ENCODE assay signal across 32 cellular contexts in the genomic region with DNA sequence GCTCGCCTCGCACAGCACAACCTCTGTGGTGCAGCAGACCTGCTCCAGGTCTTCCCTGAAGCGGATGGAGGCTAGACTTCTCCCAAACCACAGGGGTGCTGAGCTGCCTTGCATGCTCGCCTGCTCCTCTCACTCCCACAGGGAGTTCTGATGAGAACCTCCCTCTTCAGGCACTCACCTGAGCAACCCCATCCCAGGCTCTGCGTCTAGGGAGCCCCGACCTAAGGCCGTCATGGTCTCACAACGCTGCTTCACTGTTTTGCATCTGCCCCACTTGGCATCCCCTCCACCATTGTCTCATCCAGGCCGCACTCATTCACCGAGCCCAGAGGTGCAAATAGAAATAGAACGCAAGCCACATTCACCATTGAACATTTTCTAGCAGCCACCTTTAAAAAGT. TPM values are rescaled to one million over a fixed set of nuclear protein-coding genes. Genes with fewer than 3 reads are reported as not detected.
DNase-seq lines count a peak whose midpoint lies in the region; ATAC-seq, FAIRE-seq and TF ChIP-seq lines count a peak whose summit lies in the region.
"Had no signal": no experiment of that assay in that cellular context is flagged by ENCODE, and none has a peak within 500 bp of the region (broad histone marks: within the 10 kb centered on the region; RNA-seq: fewer than 3 reads in every experiment).

No MANE protein-coding gene starts in this region.

- H3K36me3 Mint-ChIP-seq in GM23338 (ENCODE audit: low read depth), result no peaks in the 10 kb centered on the region
- H3K36me3 Mint-ChIP-seq: CD14-positive monocyte; CD4-positive, alpha-beta memory T cell; CD4-positive, CD25-positive, alpha-beta regulatory T cell had no signal

- H3K4ac ChIP-seq in neuronal stem cell (ENCODE audit: low read length), result no peak overlapping the region
- H3K4ac ChIP-seq in mesenchymal stem cell (ENCODE audit: low read depth in 1 of 2, low read length in 2 of 2), result no peak overlapping the region

- DNase-seq in GM23338 (ENCODE audit: low spot score) (no peak), Karpas-422 (peak; percentile 71), esophagus muscularis mucosa (ENCODE audit: extremely low spot score) (peak; percentile 88), neuronal stem cell (ENCODE audit: low spot score) (no peak), mesenchymal stem cell (no peak), GM12892 (ENCODE audit: insufficient read length) (no peak), NCI-H748 (lab: John Stamatoyannopoulos, UW; ENCODE audit: unreplicated experiment) (no peak), NAMALWA (ENCODE audit: low spot score) (no peak)
- DNase-seq: 8988T; ACHN; BE2C; C1 segment of cervical spinal cord; CD4-positive, alpha-beta memory T cell; CD4-positive, CD25-positive, alpha-beta regulatory T cell; CD8-positive, alpha-beta memory T cell; COR-L47; DMS 273 treated with DMSO at 0.1 percent for 48 hours; DMS153; DMS53; DMS79; DND-41; EL; GDM1 had no signal

- no peak overlapping the region for H2BK120ac ChIP-seq in neuronal stem cell (ENCODE audit: low read depth, low read length)
- H2BK120ac ChIP-seq in mesenchymal stem cell (ENCODE audit: low read depth, low read length), result no peak overlapping the region

- WGBS in esophagus muscularis mucosa, result 86% methylated on average over 11 of the region's 11 CpGs
- no CpG with 5 or more reads among the region's 11 CpGs for WGBS in neuronal stem cell (ENCODE audit: extremely low coverage in 2 of 2, insufficient read length in 2 of 2, insufficient replicate concordance in 1 of 2), 2 donors
- WGBS in mesenchymal stem cell, result 81% methylated on average over 11 of the region's 11 CpGs

- H3K79me1 ChIP-seq in neuronal stem cell (ENCODE audit: low read depth, low read length), result no peaks in the 10 kb centered on the region
- no peaks in the 10 kb centered on the region for H3K79me1 ChIP-seq in mesenchymal stem cell (replicated peaks; ENCODE audit: low read length, poor library complexity, severe bottlenecking)

- no peaks in the 10 kb centered on the region for H3K36me3 ChIP-seq in GM23338 (ENCODE audit: insufficient read depth)
- H3K36me3 ChIP-seq in Karpas-422 (ENCODE audit: insufficient read depth, low read length), result no peaks in the 10 kb centered on the region
- no peaks in the 10 kb centered on the region for H3K36me3 ChIP-seq in esophagus muscularis mucosa
- H3K36me3 ChIP-seq in neuronal stem cell (replicated peaks in 1 of 2; ENCODE audit: control insufficient read depth in 2 of 2, insufficient read depth in 2 of 2, low read length in 2 of 2), result no peaks in the 10 kb centered on the region
- H3K36me3 ChIP-seq in mesenchymal stem cell (ENCODE audit: control insufficient read depth in 1 of 2, insufficient read depth in 2 of 2, low read depth in 1 of 2, low read length in 2 of 2), result no peaks in the 10 kb centered on the region
- H3K36me3 ChIP-seq: BE2C, BLaER1 had no signal

- H3K18ac ChIP-seq in neuronal stem cell (ENCODE audit: low read length) (no peak overlapping the region), mesenchymal stem cell (ENCODE audit: low read depth in 1 of 2, low read length in 2 of 2) (no peak overlapping the region)

- H2AFZ ChIP-seq in GM23338 (peak overlapping the region; percentile 84), Karpas-422 (ENCODE audit: low read length) (no peak overlapping the region), neuronal stem cell (ENCODE audit: low read length) (no peak overlapping the region), mesenchymal stem cell (ENCODE audit: low read depth, low read length) (no peak overlapping the region)

- H2BK5ac ChIP-seq in neuronal stem cell (ENCODE audit: low read length), result no peak overlapping the region
- no peak overlapping the region for H2BK5ac ChIP-seq in mesenchymal stem cell (ENCODE audit: low read depth, low read length, poor library complexity, severe bottlenecking)

- no peaks in the 10 kb centered on the region; the same call in 1 of the 2 replicates for H3K4me1 ChIP-seq in GM23338 (ENCODE audit: insufficient read depth)
- H3K4me1 ChIP-seq in Karpas-422 (ENCODE audit: low read length), result peaks cover 26% of the 10 kb centered on the region
- peaks cover 4 to 11% (median 10%) of the 10 kb centered on the region in 4 donors for H3K4me1 ChIP-seq in esophagus muscularis mucosa
- H3K4me1 ChIP-seq in neuronal stem cell (ENCODE audit: control insufficient read depth in 2 of 2, insufficient read depth in 1 of 2, low read depth in 1 of 2, low read length in 2 of 2), result peaks cover 3 to 6% of the 10 kb centered on the region in 2 donors
- H3K4me1 ChIP-seq in mesenchymal stem cell (ENCODE audit: control insufficient read depth, insufficient read depth, low read depth, low read length), result peaks cover 11% of the 10 kb centered on the region
- H3K4me1 ChIP-seq: BE2C, BLaER1 had no signal

- no peak overlapping the region for H3K27ac Mint-ChIP-seq in GM23338
- H3K27ac Mint-ChIP-seq: CD14-positive monocyte; CD4-positive, alpha-beta memory T cell; CD4-positive, CD25-positive, alpha-beta regulatory T cell had no signal

- TF ChIP-seq CTCF in GM23338 (conservative IDR thresholded peaks at IDR 0.05; ENCODE audit: low read depth in 2 of 2) (no peak), esophagus muscularis mucosa (IDR thresholded peaks at IDR 0.05) (no peak)

- H3K9me3 ChIP-seq in Karpas-422 (ENCODE audit: low read length) (no peaks in the 10 kb centered on the region), esophagus muscularis mucosa (no peaks in the 10 kb centered on the region), neuronal stem cell (replicated peaks in 1 of 2; ENCODE audit: control insufficient read depth in 2 of 2, insufficient read depth in 1 of 2, low read depth in 1 of 2, low read length in 2 of 2) (no peaks in the 10 kb centered on the region), mesenchymal stem cell (ENCODE audit: control insufficient read depth, low read length) (no peaks in the 10 kb centered on the region)
- H3K9me3 ChIP-seq: BE2C had no signal

- H3K27me3 ChIP-seq in GM23338 (ENCODE audit: insufficient read depth) (peaks cover 17% of the 10 kb centered on the region), Karpas-422 (ENCODE audit: low read length) (no peaks in the 10 kb centered on the region), esophagus muscularis mucosa (peaks cover 0 to 53% (median 0%) of the 10 kb centered on the region in 4 donors), neuronal stem cell (ENCODE audit: control insufficient read depth in 3 of 3, insufficient read depth in 3 of 3, low read depth in 1 of 3, low read length in 3 of 3) (peaks cover 0 to 41% (median 0%) of the 10 kb centered on the region in 3 experiments), mesenchymal stem cell (ENCODE audit: control insufficient read depth in 1 of 2, insufficient read depth in 1 of 2, low read length in 2 of 2) (peaks cover 15 to 33% of the 10 kb centered on the region in 2 experiments)

- H3K23ac ChIP-seq in neuronal stem cell (ENCODE audit: low read depth, low read length, poor library complexity), result no peak overlapping the region
- no peak overlapping the region for H3K23ac ChIP-seq in mesenchymal stem cell (ENCODE audit: low read length in 2 of 2)

- H3K4me2 ChIP-seq in GM23338 (no peak overlapping the region), Karpas-422 (ENCODE audit: low read depth, low read length, poor library complexity, severe bottlenecking) (peak overlapping the region; percentile 65), neuronal stem cell (ENCODE audit: insufficient read depth, low read length, poor library complexity, severe bottlenecking) (no peak overlapping the region), mesenchymal stem cell (ENCODE audit: low read length, poor library complexity, severe bottlenecking) (no peak overlapping the region)
- H3K4me2 ChIP-seq: BLaER1 had no signal

- H2BK12ac ChIP-seq in neuronal stem cell (ENCODE audit: low read length) (no peak overlapping the region), mesenchymal stem cell (ENCODE audit: low read length in 2 of 2) (no peak overlapping the region)

- H3K4me1 Mint-ChIP-seq in GM23338, result peaks cover 23% of the 10 kb centered on the region

- no peak for TF ChIP-seq EP300 in esophagus muscularis mucosa (IDR thresholded peaks at IDR 0.05)

- peak overlapping the region; percentile 28 for H2BK15ac ChIP-seq in neuronal stem cell (ENCODE audit: low read length)
- no peak overlapping the region for H2BK15ac ChIP-seq in mesenchymal stem cell (ENCODE audit: low read depth, poor library complexity, severe bottlenecking)

- H3K9me3 Mint-ChIP-seq in GM23338, result peaks cover 3% of the 10 kb centered on the region; the same call in 1 of the 3 replicates

- H3K4me3 ChIP-seq in GM23338, result no peak overlapping the region
- H3K4me3 ChIP-seq in Karpas-422 (ENCODE audit: low read length), result no peak overlapping the region
- H3K4me3 ChIP-seq in esophagus muscularis mucosa, result no peak overlapping the region
- peak overlapping the region in 1 of 2 donors; percentile 63 for H3K4me3 ChIP-seq in neuronal stem cell (ENCODE audit: low read length in 2 of 2)
- H3K4me3 ChIP-seq in mesenchymal stem cell (ENCODE audit: insufficient read depth in 1 of 2, low read depth in 1 of 2, low read length in 2 of 2), result no peak overlapping the region
- H3K4me3 ChIP-seq: BLaER1, GM12878 had no signal

- no peaks in the 10 kb centered on the region for H3K79me2 ChIP-seq in GM23338 (replicated peaks; ENCODE audit: insufficient read depth)
- H3K79me2 ChIP-seq in Karpas-422 (ENCODE audit: low read length), result no peaks in the 10 kb centered on the region

- peak; percentile 13; the same call in 2 of the 3 replicates for ATAC-seq in GM23338
- ATAC-seq: GM12878 had no signal

- no peak overlapping the region for H4K8ac ChIP-seq in neuronal stem cell (ENCODE audit: low read depth, low read length)
- no peak overlapping the region for H4K8ac ChIP-seq in mesenchymal stem cell (ENCODE audit: low read length)

- intact Hi-C loops in esophagus muscularis mucosa (cut with DNase I), result no loop called here

- no peaks in the 10 kb centered on the region for H4K20me1 ChIP-seq in GM23338 (replicated peaks; ENCODE audit: insufficient read depth)
- no peaks in the 10 kb centered on the region for H4K20me1 ChIP-seq in Karpas-422 (ENCODE audit: insufficient read depth, low read depth, low read length)
- H4K20me1 ChIP-seq: BLaER1 had no signal

- no peaks in the 10 kb centered on the region for H3K9me2 ChIP-seq in GM23338 (ENCODE audit: insufficient read depth)
- no peaks in the 10 kb centered on the region for H3K9me2 ChIP-seq in Karpas-422 (replicated peaks; ENCODE audit: insufficient read depth, low read length)

- no peak overlapping the region for H2AK5ac ChIP-seq in neuronal stem cell (ENCODE audit: low read depth, low read length)
- H2AK5ac ChIP-seq in mesenchymal stem cell (ENCODE audit: low read length, severe bottlenecking), result no peak overlapping the region

- H3K9ac ChIP-seq in Karpas-422 (ENCODE audit: low read length) (no peak overlapping the region), neuronal stem cell (ENCODE audit: low read depth, low read length, poor library complexity) (no peak overlapping the region), mesenchymal stem cell (ENCODE audit: low read length) (no peak overlapping the region)
- H3K9ac ChIP-seq: BLaER1 had no signal

- H3K4me3 Mint-ChIP-seq in GM23338, result no peak overlapping the region
- H3K4me3 Mint-ChIP-seq: CD4-positive, alpha-beta memory T cell; CD4-positive, CD25-positive, alpha-beta regulatory T cell; CD8-positive, alpha-beta memory T cell had no signal

- TF ChIP-seq POLR2A in esophagus muscularis mucosa (IDR thresholded peaks at IDR 0.05; ENCODE audit: low read depth) (no peak), GM12892 (IDR thresholded peaks at IDR 0.05; ENCODE audit: low read depth, low read length) (no peak)

- peaks cover 25% of the 10 kb centered on the region for H3K27me3 Mint-ChIP-seq in GM23338 (ENCODE audit: insufficient read depth, low read depth, poor library complexity)

- no peak for FAIRE-seq in GM12892 (lab: Jason Lieb, UNC)
- FAIRE-seq: A204.1, GM12878, GM19239 had no signal

- H3K14ac ChIP-seq in neuronal stem cell (ENCODE audit: low read length) (no peak overlapping the region), mesenchymal stem cell (ENCODE audit: low read length in 2 of 2) (no peak overlapping the region)

- H4K91ac ChIP-seq in neuronal stem cell (ENCODE audit: low read depth, low read length, poor library complexity), result no peak overlapping the region
- H4K91ac ChIP-seq in mesenchymal stem cell (ENCODE audit: low read length), result no peak overlapping the region

- no peaks in the 10 kb centered on the region for H3F3A ChIP-seq in GM23338 (replicated peaks; ENCODE audit: low read depth)

- no peak overlapping the region for H3K27ac ChIP-seq in GM23338 (ENCODE audit: low read depth)
- H3K27ac ChIP-seq in Karpas-422 (ENCODE audit: low read length), result no peak overlapping the region
- H3K27ac ChIP-seq in esophagus muscularis mucosa (replicated peaks in 1 of 4), result no peak overlapping the region
- no peak overlapping the region for H3K27ac ChIP-seq in neuronal stem cell (replicated peaks; ENCODE audit: low read length)
- H3K27ac ChIP-seq in mesenchymal stem cell (ENCODE audit: low read length, poor library complexity, severe bottlenecking), result no peak overlapping the region
- H3K27ac ChIP-seq: BLaER1 had no signal

RNA-seq across cellular contexts. Expression of gene MC5R, which starts 24.6 kb away (rescaled TPM):
- 0.54 TPM in 1 of 2 replicates, not detected in the other for total RNA-seq in GM23338 (2014; rRNA removed; shearing (Covaris generic))
- polyA plus RNA-seq in GM23338 (2016; fragmentation: Nextera tagmentation; extraction: Ambion mirVana), result 0.11 and 0.21 TPM in 2 replicates
- not detected in 2 replicates for total RNA-seq in Karpas-422 (2014; rRNA removed; shearing (Covaris generic); ENCODE audit: low replicate concordance)
- total RNA-seq in esophagus muscularis mucosa, result not detected
- polyA plus RNA-seq in neuronal stem cell (2013, experiment 1 of 2), result 0.04 TPM
- polyA plus RNA-seq in neuronal stem cell (2013, experiment 2 of 2), result 0.06 TPM
- not detected for polyA plus RNA-seq in mesenchymal stem cell (2013, experiment 1 of 2)
- polyA plus RNA-seq in mesenchymal stem cell (2013, experiment 2 of 2), result not detected
- not detected for polyA plus RNA-seq in GM12892 (2012; ENCODE audit: missing spikeins)
- total RNA-seq: A673; CD4-positive, alpha-beta memory T cell; CD4-positive, CD25-positive, alpha-beta regulatory T cell; CD8-positive, alpha-beta memory T cell; Daoy; G401; GM12878 had no signal
- polyA plus RNA-seq: AG04450; CD4-positive, alpha-beta memory T cell; CD4-positive, CD25-positive, alpha-beta regulatory T cell; CD8-positive, alpha-beta memory T cell; GM12878 had no signal

Comparison
In these comparisons a context has a peak if more than half of its experiments do, and no peak if none do; other contexts are left out.
1. DNase-seq: peak in Karpas-422 (single experiment) and esophagus muscularis mucosa (single experiment); none in GM23338 (single experiment), neuronal stem cell (single experiment), mesenchymal stem cell (single experiment), GM12892 (single experiment), NCI-H748 (single experiment) and NAMALWA (single experiment).